16 cellular contexts compared by ENCODE assay signal in genomic region chr18:68330658-68331057, GRCh38.
DNase-seq lines count a peak whose midpoint lies in the region; ATAC-seq and TF ChIP-seq lines count a peak whose summit lies in the region.
"Had no signal": no experiment of that assay in that cellular context is flagged by ENCODE, and none has a peak within 500 bp of the region (broad histone marks: within the 10 kb centered on the region; RNA-seq: fewer than 3 reads in every experiment).

No MANE protein-coding gene starts in this region.

- H3K9me3 Mint-ChIP-seq in endothelial cell (ENCODE audit: unreplicated experiment) = no peaks in the 10 kb centered on the region
- H3K9me3 Mint-ChIP-seq in neural crest cell = peaks cover 3% of the 10 kb centered on the region
- H3K9me3 Mint-ChIP-seq in type B pancreatic cell = no peaks in the 10 kb centered on the region

- no peaks in the 10 kb centered on the region for H3K4me1 Mint-ChIP-seq in endothelial cell (ENCODE audit: unreplicated experiment)
- H3K4me1 Mint-ChIP-seq in neural crest cell = no peaks in the 10 kb centered on the region
- no peaks in the 10 kb centered on the region for H3K4me1 Mint-ChIP-seq in type B pancreatic cell (ENCODE audit: unreplicated experiment)
- H3K4me1 Mint-ChIP-seq: CD14-positive monocyte; CD4-positive, alpha-beta memory T cell had no signal

- H3K36me3 Mint-ChIP-seq in endothelial cell (ENCODE audit: low read depth, unreplicated experiment) (no peaks in the 10 kb centered on the region), neural crest cell (ENCODE audit: low read depth) (no peaks in the 10 kb centered on the region), type B pancreatic cell (no peaks in the 10 kb centered on the region)
- H3K36me3 Mint-ChIP-seq: CD14-positive monocyte; CD4-positive, alpha-beta memory T cell had no signal

- no peak overlapping the region for H3K27ac Mint-ChIP-seq in endothelial cell (ENCODE audit: unreplicated experiment)
- no peak overlapping the region for H3K27ac Mint-ChIP-seq in neural crest cell (ENCODE audit: unreplicated experiment)
- H3K27ac Mint-ChIP-seq in type B pancreatic cell = no peak overlapping the region
- H3K27ac Mint-ChIP-seq: CD14-positive monocyte; CD4-positive, alpha-beta memory T cell had no signal

- DNase-seq in NCI-H82 (lab: John Stamatoyannopoulos, UW) = peak; percentile 5
- no peak for DNase-seq in NCI-H82 treated with DMSO at 0.1 percent for 48 hours (lab: John Stamatoyannopoulos, UW; ENCODE audit: unreplicated experiment)
- no peak for DNase-seq in endothelial cell (ENCODE audit: low spot score)
- no peak for DNase-seq in neural crest cell (ENCODE audit: low read depth, low spot score)
- DNase-seq in type B pancreatic cell (ENCODE audit: extremely low spot score, unreplicated experiment) = no peak
- DNase-seq in Kasumi-1 (lab: John Stamatoyannopoulos, UW) = no peak
- no peak for DNase-seq in iPS-NIHi7 (ENCODE audit: extremely low spot score)
- DNase-seq: CD4-positive, alpha-beta memory T cell; DMS79 treated with DMSO at 0.1 percent for 48 hours; GF-D8; GOT3; H7; IMR-90 had no signal

- no peak for ATAC-seq in HG03196 (IDR thresholded peaks at IDR 0.05; ENCODE audit: unreplicated experiment)
- ATAC-seq: A549 had no signal

- H3K4me3 Mint-ChIP-seq in endothelial cell (ENCODE audit: unreplicated experiment) = no peak overlapping the region
- H3K4me3 Mint-ChIP-seq in neural crest cell = no peak overlapping the region
- H3K4me3 Mint-ChIP-seq in type B pancreatic cell = no peak overlapping the region
- H3K4me3 Mint-ChIP-seq: CD14-positive monocyte; CD4-positive, alpha-beta memory T cell had no signal

- TF ChIP-seq CTCF in endothelial cell (IDR thresholded peaks at IDR 0.05; ENCODE audit: unreplicated experiment) (peak; percentile 57), neural crest cell (conservative IDR thresholded peaks at IDR 0.05) (peak; percentile 37), type B pancreatic cell (conservative IDR thresholded peaks at IDR 0.05) (peak; percentile 61)

- H3K27me3 Mint-ChIP-seq in endothelial cell (ENCODE audit: unreplicated experiment) (no peaks in the 10 kb centered on the region), neural crest cell (ENCODE audit: low read depth) (no peaks in the 10 kb centered on the region), type B pancreatic cell (no peaks in the 10 kb centered on the region)
- H3K27me3 Mint-ChIP-seq: CD4-positive, alpha-beta memory T cell had no signal
